Comparison of ENCODE assay signal across 20 cellular contexts in the genomic region with DNA sequence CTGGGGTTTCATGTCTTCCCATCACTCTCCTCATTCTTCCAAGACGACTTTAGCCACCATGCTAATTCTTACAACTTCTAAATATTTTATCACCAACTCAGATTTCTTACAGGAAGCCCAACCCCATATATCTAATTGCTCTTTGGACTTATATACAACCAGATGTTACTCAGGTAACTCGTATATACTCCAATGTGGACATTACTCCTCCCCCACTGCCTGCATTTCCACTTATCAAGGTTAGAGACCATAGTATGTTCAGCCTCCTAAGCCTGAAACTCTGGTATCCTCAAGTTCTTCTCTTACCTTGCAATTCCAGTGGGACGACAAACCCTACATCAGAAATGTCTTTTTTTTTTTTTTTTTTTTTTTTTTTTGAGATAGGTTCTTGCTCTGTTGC.
"Had no signal": no experiment of that assay in that cellular context is flagged by ENCODE, and none has a peak within 500 bp of the region (broad histone marks: within the 10 kb centered on the region; RNA-seq: fewer than 3 reads in every experiment).

No MANE protein-coding gene starts in this region.

- H3K27ac ChIP-seq: heart right ventricle, tibial artery, uterus had no signal

- H3K27me3 Mint-ChIP-seq: activated CD4-positive, alpha-beta T cell treated with anti-CD3 and anti-CD28 coated beads, Interleukin-2, amount 10 ng/mL, durations not matched to agents 7 days and 5 days; central memory CD8-positive, alpha-beta T cell had no signal

- H3K4me3 Mint-ChIP-seq: activated CD4-positive, alpha-beta T cell treated with anti-CD3 and anti-CD28 coated beads, Interleukin-2, amount 10 ng/mL, durations not matched to agents 7 days and 5 days; activated CD8-positive, alpha-beta T cell treated with anti-CD3 and anti-CD28 coated beads, Interleukin-2, amount 10 ng/mL, durations not matched to agents 7 days and 5 days; activated T-cell treated with anti-CD3 and anti-CD28 coated beads, Interleukin-2, amount 50 U/mL, for 4 hours; central memory CD8-positive, alpha-beta T cell; natural killer cell had no signal

- H3K36me3 ChIP-seq: uterus had no signal

- ATAC-seq: activated CD4-positive, CD25-positive, alpha-beta regulatory T cell treated with anti-CD3 and anti-CD28 coated beads, Interleukin-2, amount 50 U/mL, for 24 hours; activated CD8-positive, alpha-beta T cell treated with anti-CD3 and anti-CD28 coated beads, Interleukin-2, amount 10 ng/mL, durations not matched to agents 7 days and 5 days; activated T-cell treated with anti-CD3 and anti-CD28 coated beads, Interleukin-2, amount 50 U/mL, for 4 hours; esophagus mucosa; heart right ventricle; natural killer cell had no signal

- DNase-seq: activated CD4-positive, alpha-beta T cell treated with anti-CD3 and anti-CD28 coated beads, Interleukin-2, amount 10 ng/mL, durations not matched to agents 7 days and 5 days; activated CD8-positive, alpha-beta T cell treated with anti-CD3 and anti-CD28 coated beads, Interleukin-2, amount 10 ng/mL, durations not matched to agents 7 days and 5 days; activated effector memory CD4-positive, alpha-beta T cell treated with anti-CD3 and anti-CD28 coated beads, Interleukin-2, amount 50 U/mL, for 16 hours; activated naive CD4-positive, alpha-beta T cell treated with anti-CD3 and anti-CD28 coated beads, Interleukin-2, amount 50 U/mL, for 16 hours; activated T-cell treated with anti-CD3 and anti-CD28 coated beads, Interleukin-2, amount 50 U/mL, for 4 hours; effector CD4-positive, alpha-beta T cell; heart right ventricle; mesendoderm; natural killer cell; nucleus accumbens; posterior cingulate gyrus; retina; stimulated activated naive CD4-positive, alpha-beta T cell; substantia nigra; T1000; tibial artery; uterus had no signal

- H3K4me3 ChIP-seq: heart right ventricle, tibial artery, uterus had no signal

- H3K9me3 ChIP-seq: heart right ventricle, tibial artery, uterus had no signal

- H3K36me3 Mint-ChIP-seq: natural killer cell had no signal

- H3K9me3 Mint-ChIP-seq: activated CD4-positive, alpha-beta T cell treated with anti-CD3 and anti-CD28 coated beads, Interleukin-2, amount 10 ng/mL, durations not matched to agents 7 days and 5 days; activated T-cell treated with anti-CD3 and anti-CD28 coated beads, Interleukin-2, amount 50 U/mL, for 4 hours; central memory CD8-positive, alpha-beta T cell; natural killer cell had no signal

- H3K27me3 ChIP-seq: heart right ventricle, tibial artery, uterus had no signal

- H3K27ac Mint-ChIP-seq: activated CD4-positive, alpha-beta T cell treated with anti-CD3 and anti-CD28 coated beads, Interleukin-2, amount 10 ng/mL, durations not matched to agents 7 days and 5 days; activated CD8-positive, alpha-beta T cell treated with anti-CD3 and anti-CD28 coated beads, Interleukin-2, amount 10 ng/mL, durations not matched to agents 7 days and 5 days had no signal
